Comparison of ENCODE assay signal across 20 cellular contexts in genomic region chr4:120886183-120886582, GRCh38.
"Had no signal": no experiment of that assay in that cellular context is flagged by ENCODE, and none has a peak within 500 bp of the region (broad histone marks: within the 10 kb centered on the region; RNA-seq: fewer than 3 reads in every experiment).

No MANE protein-coding gene starts in this region.

- DNase-seq: KBM-7, MV-4-11, NCI-H1048, NCI-H1105, NCI-H1417, NCI-H1436 treated with DMSO at 0.1 percent for 48 hours, NCI-H1694, NCI-H187 treated with DMSO at 0.1 percent for 48 hours, NCI-H2081, NCI-H2107, NCI-H226, NCI-H446, NCI-H510A, NCI-H524 treated with DMSO at 0.1 percent for 48 hours, NCI-H69, NCI-H774, Right ventricle myocardium superior, RPMI8226, SK-N-SH, SW 1271 had no signal

- H3K9ac ChIP-seq: SK-N-SH had no signal
